Comparison of ENCODE assay signal across 17 cellular contexts in the genomic region with DNA sequence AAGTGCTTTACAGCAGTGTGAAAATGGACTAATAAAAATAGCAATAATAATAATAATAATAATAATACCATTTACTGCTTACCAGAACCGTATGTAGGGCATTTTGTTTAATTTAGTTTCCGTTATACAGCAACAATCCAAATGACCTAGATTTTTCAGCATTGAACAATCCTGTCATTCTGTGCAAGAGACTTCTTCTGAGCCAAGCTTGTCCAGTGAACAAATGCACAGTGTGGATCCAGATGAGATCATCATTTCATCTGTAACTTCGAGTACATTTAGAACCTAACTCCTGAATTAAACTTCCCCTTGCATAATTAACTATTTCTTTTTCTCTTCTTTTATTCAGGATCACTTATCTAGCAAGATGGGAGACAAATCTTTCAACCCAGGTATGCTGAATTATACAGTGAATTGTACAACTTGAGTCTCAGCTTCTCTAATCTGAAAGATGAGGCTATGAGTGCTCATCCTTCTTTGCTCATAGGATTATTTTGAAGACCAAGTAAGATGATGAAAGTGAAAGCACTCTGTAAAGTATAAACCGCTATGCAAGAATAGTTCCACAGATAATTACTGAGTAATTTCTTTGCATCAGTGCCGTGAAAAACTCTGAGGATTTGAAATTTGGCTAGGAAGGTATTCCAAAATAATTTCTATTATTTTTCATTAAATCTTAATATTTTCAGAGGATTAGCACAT. TPM values are rescaled to one million over a fixed set of nuclear protein-coding genes. Genes with fewer than 3 reads are reported as not detected.
A peak's percentile ranks its signal among the peaks of the same experiment; 100 is the strongest.
DNase-seq lines count a peak whose midpoint lies in the region; ATAC-seq and TF ChIP-seq lines count a peak whose summit lies in the region.
"Had no signal": no experiment of that assay in that cellular context is flagged by ENCODE, and none has a peak within 500 bp of the region (broad histone marks: within the 10 kb centered on the region; RNA-seq: fewer than 3 reads in every experiment).

No MANE protein-coding gene starts in this region.

- peak overlapping the region; percentile 60 for H3K4me3 Mint-ChIP-seq in stimulated activated memory B cell treated with anti-CD40 and anti-IgM and Interleukin-4, amounts not matched to agents 10 μg/mL and 1 μg/mL and 100 μg/mL, for 72 hours

- POLR2A ChIA-PET in A673 (lab: Charles Lee; ENCODE audit: low non-redundant PET), result no interaction called here

- H3K27me3 Mint-ChIP-seq in stimulated activated memory B cell treated with anti-CD40 and anti-IgM and Interleukin-4, amounts not matched to agents 10 μg/mL and 1 μg/mL and 100 μg/mL, for 72 hours, result no peaks in the 10 kb centered on the region

- H3K9me3 Mint-ChIP-seq in stimulated activated memory B cell treated with anti-CD40 and anti-IgM and Interleukin-4, amounts not matched to agents 10 μg/mL and 1 μg/mL and 100 μg/mL, for 72 hours, result peaks cover 15% of the 10 kb centered on the region

- no peak overlapping the region for H3K27ac ChIP-seq in A673 (ENCODE audit: low read depth, low read length, poor library complexity, severe bottlenecking)
- H3K27ac ChIP-seq: tibial nerve had no signal

- no peak overlapping the region for H3K4me3 ChIP-seq in A673 (ENCODE audit: low read depth, low read length, poor library complexity, severe bottlenecking)
- H3K4me3 ChIP-seq: tibial nerve had no signal

- no peaks in the 10 kb centered on the region for H3K9me3 ChIP-seq in A673 (ENCODE audit: low read depth, low read length, poor library complexity, severe bottlenecking)
- H3K9me3 ChIP-seq: tibial nerve had no signal

- intact Hi-C loops in A673 (cut with micrococcal nuclease; ENCODE audit: unreplicated experiment), result no loop called here

- no peaks in the 10 kb centered on the region for H3K4me1 ChIP-seq in A673 (ENCODE audit: insufficient read depth, low read length, poor library complexity, severe bottlenecking)

- CTCF ChIA-PET in A673 (lab: Charles Lee), result no interaction called here

- H3K36me3 ChIP-seq in A673 (ENCODE audit: insufficient read depth, low read length, poor library complexity, severe bottlenecking), result no peaks in the 10 kb centered on the region
- H3K36me3 ChIP-seq: tibial nerve had no signal

- peaks cover 43% of the 10 kb centered on the region for H3K4me1 Mint-ChIP-seq in stimulated activated memory B cell treated with anti-CD40 and anti-IgM and Interleukin-4, amounts not matched to agents 10 μg/mL and 1 μg/mL and 100 μg/mL, for 72 hours

- peak overlapping the region; percentile 80 for H3K27ac Mint-ChIP-seq in stimulated activated memory B cell treated with anti-CD40 and anti-IgM and Interleukin-4, amounts not matched to agents 10 μg/mL and 1 μg/mL and 100 μg/mL, for 72 hours

- no TSS peak for BruUV-seq in A673 (replicated peaks; lab: Mats Ljungman, UMichigan)

- DNase-seq in activated CD4-positive, CD25-positive, alpha-beta regulatory T cell (lab: John Stamatoyannopoulos, UW), result no peak
- DNase-seq in A673 (ENCODE audit: low spot score) (no peak), NCI-H2081 (lab: John Stamatoyannopoulos, UW) (no peak)
- DNase-seq: activated CD8-positive, alpha-beta memory T cell treated with anti-CD3 and anti-CD28 coated beads, Interleukin-2, amount 50 U/mL, for 48 hours; KG1; mesendoderm; NCI-H1930; NK-92 treated with Interleukin-12 subunit alpha and Interleukin-12 subunit beta, amount 100 ng/mL, for 24 hours had no signal

- ATAC-seq in activated CD4-positive, CD25-positive, alpha-beta regulatory T cell treated with anti-CD3 and anti-CD28 coated beads, Interleukin-2, amount 50 U/mL, for 24 hours, result peak; percentile 41 to 48
- ATAC-seq in GM21723 (IDR thresholded peaks at IDR 0.05; ENCODE audit: unreplicated experiment) (peak; percentile 40), HG03521 (IDR thresholded peaks at IDR 0.05; ENCODE audit: unreplicated experiment) (peak; percentile 35), esophagus mucosa (no peak)
- ATAC-seq in stimulated activated memory B cell treated with anti-CD40 and anti-IgM and Interleukin-4, amounts not matched to agents 10 μg/mL and 1 μg/mL and 100 μg/mL, for 72 hours, result peak; percentile 65

- no peaks in the 10 kb centered on the region for H3K27me3 ChIP-seq in A673 (replicated peaks; ENCODE audit: insufficient read depth, low read depth, low read length, poor library complexity)
- H3K27me3 ChIP-seq: tibial nerve had no signal

- no peak for TF ChIP-seq CTCF in A673 (conservative IDR thresholded peaks at IDR 0.05; ENCODE audit: low read depth, low read length)

- peaks cover 28% of the 10 kb centered on the region for H3K36me3 Mint-ChIP-seq in stimulated activated memory B cell treated with anti-CD40 and anti-IgM and Interleukin-4, amounts not matched to agents 10 μg/mL and 1 μg/mL and 100 μg/mL, for 72 hours

RNA-seq across cellular contexts. Expression of a gene that starts 6.6 kb away (rescaled TPM):
- total RNA-seq in esophagus mucosa (0.08 TPM), A673 (2021) (not detected in 2 replicates)
- total RNA-seq: A172, H4, osteocyte, tibial nerve had no signal
